ENCODE assay signal across 12 cellular contexts in the genomic region with DNA sequence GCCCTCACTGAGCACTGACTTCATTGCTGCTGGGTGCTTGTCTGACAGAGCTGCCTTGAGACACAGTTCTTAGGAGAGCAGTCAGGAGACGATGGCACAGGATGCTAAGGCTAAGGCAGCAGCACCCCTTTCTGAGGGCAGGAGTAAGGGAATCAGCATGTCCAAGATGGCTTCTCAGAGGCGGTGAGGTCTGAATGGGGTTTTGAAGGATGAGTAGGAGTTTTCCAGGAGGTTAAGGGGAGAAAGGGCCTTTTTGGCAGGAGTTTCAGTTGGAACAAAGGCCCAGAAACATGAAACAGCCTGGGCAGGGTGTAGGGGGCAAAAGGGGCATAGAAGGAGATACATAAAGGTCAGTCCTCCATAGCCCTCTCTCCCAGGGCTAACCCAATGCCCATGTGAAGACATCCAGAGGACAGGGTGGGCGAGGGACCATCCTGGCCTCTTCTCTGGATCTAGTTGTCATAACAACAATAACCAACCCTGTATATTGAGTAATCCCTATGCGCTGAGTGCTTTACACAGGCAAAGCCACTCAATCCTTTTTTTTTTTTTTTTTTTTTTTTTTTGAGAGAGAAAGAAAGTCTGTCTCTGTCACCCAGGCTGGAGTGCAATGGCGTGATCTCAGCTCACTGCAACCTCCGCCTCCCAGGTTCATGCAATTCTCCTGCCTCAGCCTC. TPM values are rescaled to one million over a fixed set of nuclear protein-coding genes. Genes with fewer than 3 reads are reported as not detected.
DNase-seq lines count a peak whose midpoint lies in the region; ATAC-seq and TF ChIP-seq lines count a peak whose summit lies in the region.
"Had no signal": no experiment of that assay in that cellular context is flagged by ENCODE, and none has a peak within 500 bp of the region (broad histone marks: within the 10 kb centered on the region; RNA-seq: fewer than 3 reads in every experiment).

No MANE protein-coding gene starts in this region.

- no peaks in the 10 kb centered on the region for H3K27me3 Mint-ChIP-seq in CD8-positive, alpha-beta T cell (ENCODE audit: low read depth)
- no peaks in the 10 kb centered on the region for H3K27me3 Mint-ChIP-seq in activated T-helper 2 cell treated with anti-CD3 and anti-CD28 coated beads, Interferon-gamma antibody, Interleukin-2, Interleukin-4, amounts not matched to agents 10 μg/mL and 5 μg/mL and 100 μg/mL, durations not matched to agents 14 hours and 24 hours and 36 hours (ENCODE audit: low read depth)

- no peak for TF ChIP-seq CTCF in CD8-positive, alpha-beta T cell (IDR thresholded peaks at IDR 0.05)
- TF ChIP-seq CTCF in neutrophil (IDR thresholded peaks at IDR 0.05) (no peak), prostate gland (IDR thresholded peaks at IDR 0.05) (no peak)

- H3K4me3 ChIP-seq in CD8-positive, alpha-beta T cell (ENCODE audit: low read depth, low read length) = no peak overlapping the region
- H3K4me3 ChIP-seq in neutrophil (ENCODE audit: low read depth in 1 of 2, low read length in 1 of 2) = peak overlapping the region; percentile 43 to 59
- no peak overlapping the region for H3K4me3 ChIP-seq in prostate gland
- H3K4me3 ChIP-seq: breast epithelium had no signal

- intact Hi-C loops in CD8-positive, alpha-beta T cell (cut with DNase I, micrococcal nuclease) = no loop called here
- intact Hi-C loops in activated T-helper 2 cell treated with anti-CD3 and anti-CD28 coated beads, Interferon-gamma antibody, Interleukin-2, Interleukin-4, amounts not matched to agents 10 μg/mL and 5 μg/mL and 100 μg/mL, durations not matched to agents 14 hours and 24 hours and 36 hours (cut with micrococcal nuclease) = no loop called here
- intact Hi-C loops in prostate gland (cut with DNase I) = no loop called here

- WGBS in prostate gland = 93% methylated on average over 6 of the region's 6 CpGs

- CTCF ChIA-PET in CD8-positive, alpha-beta T cell (lab: Charles Lee) = interaction anchor here (2.4 to 2.8 kb wide), 2 partner anchors 34 to 41 kb away, joined by 11 to 12 read pairs; no protein-coding TSS in a partner anchor

- peaks cover 55% of the 10 kb centered on the region for H3K36me3 ChIP-seq in CD8-positive, alpha-beta T cell (ENCODE audit: insufficient read depth, low read length)
- peaks cover 100% of the 10 kb centered on the region for H3K36me3 ChIP-seq in neutrophil
- no peaks in the 10 kb centered on the region for H3K36me3 ChIP-seq in prostate gland
- H3K36me3 ChIP-seq: breast epithelium had no signal

- peak overlapping the region; percentile 64 for H3K4me3 Mint-ChIP-seq in CD8-positive, alpha-beta T cell
- H3K4me3 Mint-ChIP-seq in activated T-helper 2 cell treated with anti-CD3 and anti-CD28 coated beads, Interferon-gamma antibody, Interleukin-2, Interleukin-4, amounts not matched to agents 10 μg/mL and 5 μg/mL and 100 μg/mL, durations not matched to agents 14 hours and 24 hours and 36 hours (ENCODE audit: low read depth) = peak overlapping the region; percentile 54

- H3K27ac ChIP-seq in CD8-positive, alpha-beta T cell (ENCODE audit: low read depth, low read length) = peak overlapping the region; percentile 29
- H3K27ac ChIP-seq in neutrophil (peak overlapping the region; percentile 85), prostate gland (no peak overlapping the region)
- H3K27ac ChIP-seq: breast epithelium had no signal

- peaks cover 85% of the 10 kb centered on the region for H3K4me1 Mint-ChIP-seq in CD8-positive, alpha-beta T cell (ENCODE audit: low read depth)
- H3K4me1 Mint-ChIP-seq in activated T-helper 2 cell treated with anti-CD3 and anti-CD28 coated beads, Interferon-gamma antibody, Interleukin-2, Interleukin-4, amounts not matched to agents 10 μg/mL and 5 μg/mL and 100 μg/mL, durations not matched to agents 14 hours and 24 hours and 36 hours (ENCODE audit: low read depth) = peaks cover 64% of the 10 kb centered on the region

- no peak for ATAC-seq in CD8-positive, alpha-beta T cell
- no peak for ATAC-seq in GM18858 (IDR thresholded peaks at IDR 0.05; ENCODE audit: unreplicated experiment)

- DNase-seq in CD8-positive, alpha-beta T cell = no peak
- peak; percentile 35 to 50 for DNase-seq in Kasumi-1 (lab: John Stamatoyannopoulos, UW)
- DNase-seq in activated T-helper 2 cell treated with anti-CD3 and anti-CD28 coated beads, Interferon-gamma antibody, Interleukin-2, Interleukin-4, amounts not matched to agents 10 μg/mL and 5 μg/mL and 100 μg/mL, durations not matched to agents 14 hours and 24 hours and 36 hours (ENCODE audit: low spot score) = no peak
- no peak for DNase-seq in DMS79 treated with DMSO at 0.1 percent for 48 hours (lab: John Stamatoyannopoulos, UW)
- DNase-seq in prostate gland (ENCODE audit: low spot score) = no peak
- DNase-seq: islet precursor cell, NCI-H146, NCI-H446, RPMI8226 had no signal

- no peaks in the 10 kb centered on the region for H3K27me3 ChIP-seq in CD8-positive, alpha-beta T cell (ENCODE audit: insufficient read depth, low read length)
- H3K27me3 ChIP-seq in neutrophil = no peaks in the 10 kb centered on the region
- H3K27me3 ChIP-seq in prostate gland (replicated peaks; ENCODE audit: insufficient read depth) = no peaks in the 10 kb centered on the region
- H3K27me3 ChIP-seq: breast epithelium had no signal

- TF ChIP-seq POLR2A in prostate gland (IDR thresholded peaks at IDR 0.05) = no peak

- peaks cover 84% of the 10 kb centered on the region for H3K4me1 ChIP-seq in CD8-positive, alpha-beta T cell (ENCODE audit: insufficient read depth, low read length)
- peaks cover 91 to 100% of the 10 kb centered on the region in 2 experiments for H3K4me1 ChIP-seq in neutrophil (ENCODE audit: control insufficient read depth in 1 of 2, insufficient read depth in 1 of 2, low read depth in 1 of 2, low read length in 1 of 2)
- no peaks in the 10 kb centered on the region for H3K4me1 ChIP-seq in prostate gland (replicated peaks)
- H3K4me1 ChIP-seq: breast epithelium had no signal

- H3K36me3 Mint-ChIP-seq in CD8-positive, alpha-beta T cell = peaks cover 89% of the 10 kb centered on the region
- peaks cover 82% of the 10 kb centered on the region for H3K36me3 Mint-ChIP-seq in activated T-helper 2 cell treated with anti-CD3 and anti-CD28 coated beads, Interferon-gamma antibody, Interleukin-2, Interleukin-4, amounts not matched to agents 10 μg/mL and 5 μg/mL and 100 μg/mL, durations not matched to agents 14 hours and 24 hours and 36 hours (ENCODE audit: low read depth)

- H3K9me3 Mint-ChIP-seq in CD8-positive, alpha-beta T cell = no peaks in the 10 kb centered on the region
- no peaks in the 10 kb centered on the region for H3K9me3 Mint-ChIP-seq in activated T-helper 2 cell treated with anti-CD3 and anti-CD28 coated beads, Interferon-gamma antibody, Interleukin-2, Interleukin-4, amounts not matched to agents 10 μg/mL and 5 μg/mL and 100 μg/mL, durations not matched to agents 14 hours and 24 hours and 36 hours

- POLR2A ChIA-PET in CD8-positive, alpha-beta T cell (lab: Charles Lee) = interaction anchor here (0.7 to 1.7 kb wide), 6 partner anchors 9 to 76 kb away, joined by 3 to 17 read pairs (median 3); partner anchors contain the start of gene RAC2

- peak overlapping the region; percentile 94 for H3K27ac Mint-ChIP-seq in CD8-positive, alpha-beta T cell
- peak overlapping the region; percentile 91 for H3K27ac Mint-ChIP-seq in activated T-helper 2 cell treated with anti-CD3 and anti-CD28 coated beads, Interferon-gamma antibody, Interleukin-2, Interleukin-4, amounts not matched to agents 10 μg/mL and 5 μg/mL and 100 μg/mL, durations not matched to agents 14 hours and 24 hours and 36 hours

- H3K9me3 ChIP-seq in CD8-positive, alpha-beta T cell (ENCODE audit: low read length) = no peaks in the 10 kb centered on the region
- H3K9me3 ChIP-seq in neutrophil = no peaks in the 10 kb centered on the region
- no peaks in the 10 kb centered on the region for H3K9me3 ChIP-seq in prostate gland
- H3K9me3 ChIP-seq: breast epithelium had no signal

RNA-seq across cellular contexts. Expression of gene CYTH4, which starts 19.0 kb away (rescaled TPM):
- 100 to 1,000 TPM; 129 to 143 TPM for total RNA-seq in CD8-positive, alpha-beta T cell
- 45.9 and 49.8 TPM in 2 replicates for total RNA-seq in activated T-helper 2 cell treated with anti-CD3 and anti-CD28 coated beads, Interferon-gamma antibody, Interleukin-2, Interleukin-4, amounts not matched to agents 10 μg/mL and 5 μg/mL and 100 μg/mL, durations not matched to agents 14 hours and 24 hours and 36 hours
- total RNA-seq in prostate gland = 1 to 10 TPM; 4.7 to 5.5 TPM

RNA-seq across cellular contexts. Expression of gene RAC2, which starts 57.2 kb away (rescaled TPM):
- 100 to 1,000 TPM; 152 to 159 TPM for total RNA-seq in CD8-positive, alpha-beta T cell
- 499 and 506 TPM in 2 replicates for total RNA-seq in activated T-helper 2 cell treated with anti-CD3 and anti-CD28 coated beads, Interferon-gamma antibody, Interleukin-2, Interleukin-4, amounts not matched to agents 10 μg/mL and 5 μg/mL and 100 μg/mL, durations not matched to agents 14 hours and 24 hours and 36 hours
- total RNA-seq in prostate gland = 10 to 100 TPM in 1 of 2 donors, 1 to 10 TPM in 1; 9.7 to 14.4 TPM

Comparison
In these comparisons a context has a peak if more than half of its experiments do, and no peak if none do; other contexts are left out.
1. DNase-seq: peak in Kasumi-1 (2 of 2); none in CD8-positive, alpha-beta T cell (0 of 7), activated T-helper 2 cell treated with anti-CD3 and anti-CD28 coated beads, Interferon-gamma antibody, Interleukin-2, Interleukin-4, amounts not matched to agents 10 μg/mL and 5 μg/mL and 100 μg/mL, durations not matched to agents 14 hours and 24 hours and 36 hours (single experiment), DMS79 treated with DMSO at 0.1 percent for 48 hours (single experiment) and prostate gland (single experiment).
2. H3K27ac ChIP-seq: peak in CD8-positive, alpha-beta T cell (single experiment) and neutrophil (single experiment); none in prostate gland (0 of 2).
3. H3K4me3 ChIP-seq: peak in neutrophil (2 of 2); none in CD8-positive, alpha-beta T cell (single experiment) and prostate gland (0 of 2).
4. RNA of gene RAC2, which starts 57.2 kb away (total RNA-seq): 499 to 506 TPM in activated T-helper 2 cell treated with anti-CD3 and anti-CD28 coated beads, Interferon-gamma antibody, Interleukin-2, Interleukin-4, amounts not matched to agents 10 μg/mL and 5 μg/mL and 100 μg/mL, durations not matched to agents 14 hours and 24 hours and 36 hours and 152 to 159 TPM in CD8-positive, alpha-beta T cell; 9.7 to 14.4 TPM in prostate gland; every median in the first group is over 4 times any median in the second.